ENCODE assay signal across 8 cellular contexts in genomic region chr13:48505597-48506091, GRCh38. TPM values are rescaled to one million over a fixed set of nuclear protein-coding genes. Genes with fewer than 3 reads are reported as not detected.
A peak's percentile ranks its signal among the peaks of the same experiment; 100 is the strongest.
DNase-seq lines count a peak whose midpoint lies in the region; ATAC-seq, FAIRE-seq and TF ChIP-seq lines count a peak whose summit lies in the region.

No MANE protein-coding gene starts in this region.

- DNase-seq in HepG2 (ENCODE audit: low spot score) (no peak), T follicular helper cell (ENCODE audit: low read depth) (peak; percentile 30), colonic mucosa (no peak), occipital lobe (lab: John Stamatoyannopoulos, UW) (peak; percentile 28), H54 (ENCODE audit: insufficient read length, low spot score) (no peak), NCI-H2171 (lab: John Stamatoyannopoulos, UW) (no peak)

- no peaks in the 10 kb centered on the region for H3K9me3 ChIP-seq in liver (ENCODE audit: control insufficient read depth in 4 of 4, low read length in 3 of 4)
- H3K9me3 ChIP-seq in HepG2 (ENCODE audit: low read length), result no peaks in the 10 kb centered on the region
- no peaks in the 10 kb centered on the region for H3K9me3 ChIP-seq in colonic mucosa

- H3K4me2 ChIP-seq in HepG2 (ENCODE audit: low read depth, low read length), result no peak overlapping the region

- no peak overlapping the region for H3K9ac ChIP-seq in liver (ENCODE audit: low read depth in 1 of 2, low read length in 2 of 2)
- no peak overlapping the region for H3K9ac ChIP-seq in HepG2 (ENCODE audit: insufficient read depth, low read depth, low read length)
- no peak overlapping the region for H3K9ac ChIP-seq in colonic mucosa (ENCODE audit: low read depth in 2 of 2, low read length in 2 of 2)

- no peak overlapping the region for H2AFZ ChIP-seq in HepG2 (ENCODE audit: low read length)

- H3K79me2 ChIP-seq in HepG2 (ENCODE audit: insufficient read depth, low read length), result no peaks in the 10 kb centered on the region

- H3K36me3 ChIP-seq in liver (ENCODE audit: control insufficient read depth in 4 of 4, insufficient read depth in 3 of 4, low read depth in 1 of 4, low read length in 3 of 4), result peaks cover 0 to 3% (median 1%) of the 10 kb centered on the region in 4 donors
- H3K36me3 ChIP-seq in HepG2 (replicated peaks in 1 of 2; ENCODE audit: control insufficient read depth in 1 of 2, insufficient read depth in 2 of 2, low read length in 2 of 2), result no peaks in the 10 kb centered on the region
- no peaks in the 10 kb centered on the region for H3K36me3 ChIP-seq in colonic mucosa

- H3K4me3 ChIP-seq in liver (ENCODE audit: low read depth in 1 of 3, low read length in 3 of 3) (no peak overlapping the region), HepG2 (replicated peaks in 1 of 3; ENCODE audit: insufficient read depth in 1 of 3, low read depth in 2 of 3, low read length in 3 of 3) (no peak overlapping the region), colonic mucosa (no peak overlapping the region)

- TF ChIP-seq RAD21 in liver (IDR thresholded peaks at IDR 0.05) (peak in 1 of 2 donors; percentile 3), HepG2 (CRISPR knock-in tag; IDR thresholded peaks at IDR 0.05) (no peak)

- 80% methylated on average over 11 of the region's 11 CpGs for WGBS in liver
- WGBS in HepG2 (ENCODE audit: low lambda C conversion rate), result 82% methylated on average over 11 of the region's 11 CpGs

- no peaks in the 10 kb centered on the region for H4K20me1 ChIP-seq in HepG2 (ENCODE audit: insufficient read depth, low read length)

- no peak for FAIRE-seq in HepG2 (lab: Jason Lieb, UNC)
- no peak for FAIRE-seq in H54 (lab: Jason Lieb, UNC)

- intact Hi-C loops in HepG2 (cut with micrococcal nuclease; ENCODE audit: unreplicated experiment) (no loop called here), colonic mucosa (cut with DNase I) (no loop called here)

- ATAC-seq in HepG2 (no peak), HG03045 (IDR thresholded peaks at IDR 0.05; ENCODE audit: unreplicated experiment) (peak; percentile 56)

- H3K4me1 ChIP-seq in liver (ENCODE audit: control insufficient read depth in 4 of 4, insufficient read depth in 4 of 4, low read length in 3 of 4) (peaks cover 0 to under 1% (median 0%) of the 10 kb centered on the region in 4 donors), HepG2 (ENCODE audit: insufficient read depth, low read length) (0 out of 2 replicates have a peak, but pooled peaks cover 2% of the 10 kb centered on the region), colonic mucosa (no peaks in the 10 kb centered on the region)

- no TSS peak for BruUV-seq in HepG2 (replicated peaks; lab: Mats Ljungman, UMichigan)

- H3K27ac ChIP-seq in liver (ENCODE audit: low read depth in 1 of 2, low read length in 2 of 2) (peak overlapping the region; percentile 16 to 48), HepG2 (ENCODE audit: extremely low read length, insufficient read depth, low read length) (no peak overlapping the region), colonic mucosa (peak overlapping the region; percentile 43)

- H3K27me3 ChIP-seq in liver (ENCODE audit: control insufficient read depth in 4 of 4, insufficient read depth in 4 of 4, low read length in 3 of 4) (no peaks in the 10 kb centered on the region), HepG2 (ENCODE audit: control insufficient read depth in 1 of 2, insufficient read depth in 2 of 2, low read length in 2 of 2) (no peaks in the 10 kb centered on the region; a peak in 1 of 5 replicates), colonic mucosa (no peaks in the 10 kb centered on the region)

- TF ChIP-seq CTCF in liver (IDR thresholded peaks at IDR 0.05; ENCODE audit: low read depth, low read length, missing input control) (no peak), HepG2 (CRISPR knock-in tag; IDR thresholded peaks at IDR 0.05) (no peak), colonic mucosa (IDR thresholded peaks at IDR 0.05) (no peak)

- POLR2A ChIA-PET in HepG2 (lab: Yijun Ruan, JAX), result no interaction called here

- in situ Hi-C loops in HepG2 (cut with HindIII; ENCODE audit: extremely low pct_ligation_motif_present, low pct_unique_long_range_greater_than_20kb), result no loop called here

- CTCF ChIA-PET in HepG2 (lab: Yijun Ruan, JAX; ENCODE audit: low intra/inter-chr PET ratio, low total read pairs), result no interaction called here

- no peak for TF ChIP-seq EP300 in HepG2 (IDR thresholded peaks at IDR 0.05; ENCODE audit: low read depth in 2 of 2, low read length in 2 of 2)
- TF ChIP-seq EP300 in HepG2 (CRISPR knock-in tag; IDR thresholded peaks at IDR 0.05; ENCODE audit: borderline replicate concordance), result no peak

- TF ChIP-seq POLR2A in HepG2 (IDR thresholded peaks at IDR 0.05; ENCODE audit: insufficient read depth in 1 of 2, low read depth in 2 of 2, low read length in 2 of 2) (no peak), H54 (IDR thresholded peaks at IDR 0.05; ENCODE audit: low read depth, low read length) (no peak)

TF ChIP-seq in liver, 16 proteins besides CTCF, POLR2A, EP300 and RAD21 (continues in another document):
- no peak for TF ChIP-seq HNF4G (IDR thresholded peaks at IDR 0.05)
- no peak for TF ChIP-seq ZBTB33 (IDR thresholded peaks at IDR 0.05)
- no peak for TF ChIP-seq RXRA (IDR thresholded peaks at IDR 0.05)
- no peak for TF ChIP-seq YY1 (IDR thresholded peaks at IDR 0.05)
- TF ChIP-seq HNF4A (conservative IDR thresholded peaks at IDR 0.05), result no peak
- TF ChIP-seq GABPA (IDR thresholded peaks at IDR 0.05 in 1 of 2, conservative IDR thresholded peaks at IDR 0.05 in 1 of 2), result no peak
- no peak for TF ChIP-seq FOXA2 (IDR thresholded peaks at IDR 0.05)

TF ChIP-seq in HepG2, 621 proteins besides CTCF, POLR2A, EP300 and RAD21 (continues in another document):
- TF ChIP-seq ZBTB49 (CRISPR knock-in tag; IDR thresholded peaks at IDR 0.05; ENCODE audit: borderline replicate concordance), result no peak
- TF ChIP-seq, protein P1, sequence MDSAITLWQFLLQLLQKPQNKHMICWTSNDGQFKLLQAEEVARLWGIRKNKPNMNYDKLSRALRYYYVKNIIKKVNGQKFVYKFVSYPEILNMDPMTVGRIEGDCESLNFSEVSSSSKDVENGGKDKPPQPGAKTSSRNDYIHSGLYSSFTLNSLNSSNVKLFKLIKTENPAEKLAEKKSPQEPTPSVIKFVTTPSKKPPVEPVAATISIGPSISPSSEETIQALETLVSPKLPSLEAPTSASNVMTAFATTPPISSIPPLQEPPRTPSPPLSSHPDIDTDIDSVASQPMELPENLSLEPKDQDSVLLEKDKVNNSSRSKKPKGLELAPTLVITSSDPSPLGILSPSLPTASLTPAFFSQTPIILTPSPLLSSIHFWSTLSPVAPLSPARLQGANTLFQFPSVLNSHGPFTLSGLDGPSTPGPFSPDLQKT (CRISPR knock-in tag; IDR thresholded peaks at IDR 0.05; ENCODE audit: borderline replicate concordance), result no peak
- no peak for TF ChIP-seq TBP (CRISPR knock-in tag; IDR thresholded peaks at IDR 0.05)
- no peak for TF ChIP-seq ZNF597 (CRISPR knock-in tag; IDR thresholded peaks at IDR 0.05)

RNA-seq across cellular contexts. Expression of gene RCBTB2, which starts 27.2 kb away (rescaled TPM):
- total RNA-seq in liver (1 to 10 TPM; 5.2 to 9.0 TPM), HepG2 (2016; rRNA removed; fragmentation: Illumina TruSeq; extraction: Trizol) (1.9 and 3.0 TPM in 2 replicates), colonic mucosa (1 to 10 TPM; 3.3 to 5.5 TPM), occipital lobe (45.2 TPM)
- polyA plus RNA-seq in liver (1 to 10 TPM; 4.1 to 5.6 TPM), HepG2 (2011; rRNA removed) (1.8 and 2.7 TPM in 2 replicates)
- 0.26 and 0.40 TPM in 2 replicates for total RNA-seq in HepG2 (2016; cell fraction: cytosol; rRNA removed; fragmentation: Illumina TruSeq; extraction: Trizol; ENCODE audit: low read depth)
- total RNA-seq in HepG2 (2016; cell fraction: insoluble cytoplasmic fraction; rRNA removed; fragmentation: Illumina TruSeq; extraction: Trizol), result 2.2 and 2.8 TPM in 2 replicates
- 0.86 and 1.1 TPM in 2 replicates for total RNA-seq in HepG2 (2016; cell fraction: membrane; rRNA removed; fragmentation: Illumina TruSeq; extraction: Trizol)
- total RNA-seq in HepG2 (2016; cell fraction: nucleus; rRNA removed; fragmentation: Illumina TruSeq; extraction: Trizol), result 2.0 and 4.1 TPM in 2 replicates
- polyA plus RNA-seq in HepG2 (2011; cell fraction: cytosol; rRNA removed), result 1.3 and 1.6 TPM in 2 replicates
- 1.8 and 2.5 TPM in 2 replicates for polyA plus RNA-seq in HepG2 (2011; cell fraction: nucleus; rRNA removed)
- polyA plus RNA-seq in HepG2 (2012), result 1.2 and 1.6 TPM in 2 replicates
- 0.16 and 0.17 TPM in 2 replicates for polyA plus RNA-seq in HepG2 (2016; cell fraction: cytosol; fragmentation: Illumina TruSeq; extraction: Trizol; ENCODE audit: low read depth)
- 2.0 and 2.2 TPM in 2 replicates for polyA plus RNA-seq in HepG2 (2016; cell fraction: insoluble cytoplasmic fraction; fragmentation: Illumina TruSeq; extraction: Trizol; ENCODE audit: low read depth)
- 0.30 and 0.35 TPM in 2 replicates for polyA plus RNA-seq in HepG2 (2016; cell fraction: membrane; fragmentation: Illumina TruSeq; extraction: Trizol; ENCODE audit: low read depth)
- polyA plus RNA-seq in HepG2 (2016; cell fraction: nucleus; fragmentation: Illumina TruSeq; extraction: Trizol; ENCODE audit: insufficient read depth, low read depth), result 3.2 and 3.5 TPM in 2 replicates
- 3.5 and 3.8 TPM in 2 replicates for polyA minus RNA-seq in HepG2 (2011; rRNA and poly(A)+ RNA removed; ENCODE audit: low replicate concordance)
- 1.2 and 1.4 TPM in 2 replicates for polyA minus RNA-seq in HepG2 (2011; cell fraction: cytosol; rRNA and poly(A)+ RNA removed)
- 3.1 and 4.5 TPM in 2 replicates for polyA minus RNA-seq in HepG2 (2011; cell fraction: nucleus; rRNA and poly(A)+ RNA removed)

Comparison
In these comparisons a context has a peak if more than half of its experiments do, and no peak if none do; other contexts are left out.
1. DNase-seq: peak in T follicular helper cell (single experiment) and occipital lobe (single experiment); none in HepG2 (single experiment), colonic mucosa (single experiment), H54 (single experiment) and NCI-H2171 (single experiment).